ENCODE assay signal across 8 cellular contexts in the genomic region with DNA sequence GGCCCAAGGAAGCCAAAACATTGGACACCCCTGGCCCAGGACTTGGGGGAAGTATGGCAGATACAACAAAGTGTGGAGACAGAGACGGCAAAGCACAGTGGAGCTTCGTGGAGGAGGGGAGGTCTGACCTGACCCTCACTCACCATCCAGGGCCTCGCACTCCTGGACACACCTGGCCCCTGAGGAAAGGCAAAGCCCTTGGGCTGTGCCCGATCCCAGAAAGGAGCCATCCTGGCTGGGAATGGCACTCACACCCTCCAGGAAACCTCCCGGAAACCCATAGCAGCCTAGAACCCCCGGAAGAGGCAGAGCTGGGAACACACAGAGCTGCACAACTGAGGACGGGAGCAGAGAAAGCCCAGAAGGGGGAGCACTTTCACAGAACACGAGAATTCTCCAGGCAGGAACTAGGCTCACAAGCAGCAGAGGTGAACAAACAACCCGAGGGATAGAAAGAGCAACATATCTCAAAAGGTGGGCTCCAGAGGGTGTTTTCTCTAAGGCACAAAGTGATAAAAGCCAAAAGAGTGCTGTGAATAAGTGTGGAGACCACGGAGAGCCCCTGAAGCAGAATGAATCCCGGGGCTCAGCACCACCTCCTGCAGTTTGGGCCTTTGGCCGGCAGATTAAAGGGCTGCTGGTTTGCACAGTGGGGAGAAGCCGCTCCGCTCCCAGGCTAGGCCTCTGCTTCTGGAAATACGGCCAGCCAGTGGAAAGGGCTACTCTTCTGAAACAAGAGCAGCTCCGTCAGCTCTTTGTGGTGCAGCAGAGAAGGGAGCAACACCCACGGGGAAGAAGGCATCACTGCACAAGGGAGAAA.
DNase-seq lines count a peak whose midpoint lies in the region; ATAC-seq, FAIRE-seq and TF ChIP-seq lines count a peak whose summit lies in the region.

No MANE protein-coding gene starts in this region.

- H3K4me3 ChIP-seq in A549 = no peak overlapping the region
- H3K4me3 ChIP-seq in body of pancreas = no peak overlapping the region
- H3K4me3 ChIP-seq in iPS DF 6.9 (ENCODE audit: low read length) = no peak overlapping the region
- no peak overlapping the region for H3K4me3 ChIP-seq in smooth muscle cell

- peaks cover 5% of the 10 kb centered on the region; the same call in 1 of the 3 replicates for H3K4me1 ChIP-seq in A549
- H3K4me1 ChIP-seq in body of pancreas = peaks cover 30% of the 10 kb centered on the region
- no peaks in the 10 kb centered on the region for H3K4me1 ChIP-seq in iPS DF 6.9 (ENCODE audit: control insufficient read depth, insufficient read depth, low read length)
- no peaks in the 10 kb centered on the region for H3K4me1 ChIP-seq in smooth muscle cell (ENCODE audit: low read depth)

- H3F3A ChIP-seq in smooth muscle cell (ENCODE audit: low read depth) = peaks cover 11% of the 10 kb centered on the region

- DNase-seq in A549 (ENCODE audit: low read depth in 1 of 2, low spot score in 1 of 2) (peak; percentile 63 to 71), EL (peak; percentile 60), NCI-H2227 (lab: John Stamatoyannopoulos, UW; ENCODE audit: unreplicated experiment) (peak; percentile 20), body of pancreas (peak; percentile 63 to 74 (median 69)), iPS DF 6.9 (ENCODE audit: low read depth, low spot score) (peak; percentile 48), smooth muscle cell (lab: John Stamatoyannopoulos, UW; ENCODE audit: unreplicated experiment) (no peak), GOT3 (lab: John Stamatoyannopoulos, UW) (no peak)

- no peak for FAIRE-seq in A549 (lab: Jason Lieb, UNC)

- intact Hi-C loops in body of pancreas (cut with DNase I) = loop anchor here (10.0 kb wide), 1 partner anchor 150 kb away; no protein-coding TSS in a partner anchor

- no peaks in the 10 kb centered on the region for H3K9me3 ChIP-seq in A549
- no peaks in the 10 kb centered on the region for H3K9me3 ChIP-seq in body of pancreas
- H3K9me3 ChIP-seq in iPS DF 6.9 (ENCODE audit: control insufficient read depth, insufficient read depth, low read length) = no peaks in the 10 kb centered on the region
- H3K9me3 ChIP-seq in smooth muscle cell (replicated peaks; ENCODE audit: low read depth) = no peaks in the 10 kb centered on the region

- TF ChIP-seq POLR2A in A549 (IDR thresholded peaks at IDR 0.05; ENCODE audit: low read length) (no peak), body of pancreas (IDR thresholded peaks at IDR 0.05) (no peak)

- TF ChIP-seq RAD21 in A549 (conservative IDR thresholded peaks at IDR 0.05 in 1 of 2, IDR thresholded peaks at IDR 0.05 in 1 of 2) = peak; percentile 68 to 80

- POLR2A ChIA-PET in A549 (lab: Yijun Ruan, JAX) = interaction anchor here (0.6 kb wide), 1 partner anchor 215 kb away, joined by 4 read pairs; no protein-coding TSS in a partner anchor

- CTCF ChIA-PET in A549 (lab: Yijun Ruan, JAX) = interaction anchor here (0.5 to 9.2 kb wide), 44 partner anchors 11 to 454 kb away, joined by 3 to 117 read pairs (median 4); partner anchors contain the start of gene MYORG

- TF ChIP-seq CTCF in A549 (IDR thresholded peaks at IDR 0.05) (peak; percentile 76), body of pancreas (IDR thresholded peaks at IDR 0.05) (peak; percentile 33 to 66 (median 52)), smooth muscle cell (IDR thresholded peaks at IDR 0.05; ENCODE audit: borderline replicate concordance, insufficient read depth, poor library complexity, severe bottlenecking) (peak; percentile 49)

- H3K4me2 ChIP-seq in A549 (no peak overlapping the region), smooth muscle cell (no peak overlapping the region)

- H3K79me2 ChIP-seq in smooth muscle cell (ENCODE audit: low read depth) = peaks cover 10% of the 10 kb centered on the region

- H3K27me3 ChIP-seq in body of pancreas (no peaks in the 10 kb centered on the region), iPS DF 6.9 (ENCODE audit: control insufficient read depth, insufficient read depth, low read length) (no peaks in the 10 kb centered on the region), smooth muscle cell (ENCODE audit: low read depth) (no peaks in the 10 kb centered on the region)

- no peak for TF ChIP-seq EP300 in A549 (IDR thresholded peaks at IDR 0.05)

- peaks cover 23% of the 10 kb centered on the region for H4K20me1 ChIP-seq in smooth muscle cell (ENCODE audit: low read depth)

- 59% methylated on average over 15 of the region's 17 CpGs for WGBS in A549 (ENCODE audit: missing lambda C conversion rate)
- 58 to 66% methylated on average over 15 to 17 of the region's 17 CpGs for WGBS in body of pancreas, 2 donors
- no CpG with 5 or more reads among the region's 17 CpGs for whole genome bisulfite sequencing in iPS DF 6.9 (ENCODE audit: insufficient coverage, insufficient read length)
- WGBS in smooth muscle cell (ENCODE audit: low lambda C conversion rate) = 82% methylated on average over 17 of the region's 17 CpGs

- H2AFZ ChIP-seq in smooth muscle cell (ENCODE audit: low read depth) = no peak overlapping the region

- H3K27ac ChIP-seq in A549 (peak overlapping the region in 1 of 2 experiments; percentile 9; a peak in 2 of 6 replicates), body of pancreas (peak overlapping the region in 2 of 4 donors; percentile 22 to 58), iPS DF 6.9 (ENCODE audit: low read length) (no peak overlapping the region), smooth muscle cell (ENCODE audit: low read depth) (no peak overlapping the region)

- H3K9ac ChIP-seq in smooth muscle cell (ENCODE audit: low read depth) = no peak overlapping the region

- peaks cover 9 to 25% of the 10 kb centered on the region in 2 donors for H3K36me3 ChIP-seq in body of pancreas (replicated peaks in 1 of 2; ENCODE audit: insufficient read depth in 1 of 2, low read depth in 2 of 2)
- H3K36me3 ChIP-seq in iPS DF 6.9 (ENCODE audit: control insufficient read depth, insufficient read depth, low read length) = peaks cover 62% of the 10 kb centered on the region
- H3K36me3 ChIP-seq in smooth muscle cell (ENCODE audit: low read depth) = peaks cover under 1% of the 10 kb centered on the region

- peak; percentile 68 to 80 for ATAC-seq in A549
- peak; percentile 63 for ATAC-seq in body of pancreas
- ATAC-seq in HG02678 (IDR thresholded peaks at IDR 0.05; ENCODE audit: unreplicated experiment) = no peak

TF ChIP-seq in A549, 52 proteins besides CTCF, POLR2A, EP300 and RAD21:
- TF ChIP-seq SMC3 (IDR thresholded peaks at IDR 0.05) = peak; percentile 68
- TF ChIP-seq, protein P1, sequence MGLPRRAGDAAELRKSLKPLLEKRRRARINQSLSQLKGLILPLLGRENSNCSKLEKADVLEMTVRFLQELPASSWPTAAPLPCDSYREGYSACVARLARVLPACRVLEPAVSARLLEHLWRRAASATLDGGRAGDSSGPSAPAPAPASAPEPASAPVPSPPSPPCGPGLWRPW (IDR thresholded peaks at IDR 0.05) = no peak

Comparison
In these comparisons a context has a peak if more than half of its experiments do, and no peak if none do; other contexts are left out.
1. DNase-seq: peak in A549 (2 of 2), EL (single experiment), NCI-H2227 (single experiment), body of pancreas (4 of 4) and iPS DF 6.9 (single experiment); none in smooth muscle cell (single experiment) and GOT3 (single experiment).
2. Peak in every context shown above with its lines, with median percentiles within 50 percentile points of each other: CTCF ChIP-seq.